8 cellular contexts compared by ENCODE assay signal in genomic region chr5:115816226-115817042, GRCh38. TPM values are rescaled to one million over a fixed set of nuclear protein-coding genes. Genes with fewer than 3 reads are reported as not detected.
DNase-seq lines count a peak whose midpoint lies in the region; ATAC-seq and FAIRE-seq lines count a peak whose summit lies in the region.

Gene CDO1 (minus strand): TSS chr5:115816659. CDS start chr5:115816397, 262 bp downstream.

- peaks cover 0 to 9% of the 10 kb centered on the region in 2 donors for H3K36me3 Mint-ChIP-seq in activated naive CD4-positive, alpha-beta T cell treated with anti-CD3 and anti-CD28 coated beads, Interleukin-2, amount 50 U/mL, for 72 hours
- peaks cover 0 to 2% (median 0%) of the 10 kb centered on the region in 3 donors for H3K36me3 Mint-ChIP-seq in naive thymus-derived CD8-positive, alpha-beta T cell

- WGBS in urinary bladder: under 1% methylated on average over 69 of the region's 69 CpGs

- H3K4me1 ChIP-seq in urinary bladder (ENCODE audit: insufficient read depth): no peaks in the 10 kb centered on the region

- H3K36me3 ChIP-seq in urinary bladder (ENCODE audit: insufficient read depth): no peaks in the 10 kb centered on the region

- DNase-seq in Daoy (ENCODE audit: low read depth) (peak; percentile 69), KBM-7 (peak; percentile 86), frontal cortex (ENCODE audit: low spot score in 2 of 2) (peak; percentile 55 to 58), ACHN (no peak)
- DNase-seq in activated naive CD4-positive, alpha-beta T cell treated with anti-CD3 and anti-CD28 coated beads, Interleukin-2, amount 50 U/mL, for 72 hours (ENCODE audit: low spot score in 2 of 2): peak in 1 of 2 donors; percentile 48
- DNase-seq in naive thymus-derived CD8-positive, alpha-beta T cell: peak in 3 of 10 donors; percentile 13 to 59 (median 14)

- peak within 1 kb of the TSS; percentile 45 for H3K4me3 ChIP-seq in urinary bladder (ENCODE audit: low read depth, low read length)

- in situ Hi-C loops in KBM-7 (cut with MboI; ENCODE audit: low pct_unique_long_range_greater_than_20kb, low sequenced_read_pairs) (no loop called here), ACHN (cut with HindIII; ENCODE audit: low pct_ligation_motif_present, low pct_unique_long_range_greater_than_20kb, low sequenced_read_pairs) (no loop called here)

- H3K27ac Mint-ChIP-seq in activated naive CD4-positive, alpha-beta T cell treated with anti-CD3 and anti-CD28 coated beads, Interleukin-2, amount 50 U/mL, for 72 hours: no peak within 1 kb of the TSS
- H3K27ac Mint-ChIP-seq in naive thymus-derived CD8-positive, alpha-beta T cell: no peak within 1 kb of the TSS

- H3K27me3 Mint-ChIP-seq in naive thymus-derived CD8-positive, alpha-beta T cell: peaks cover 52 to 100% (median 70%) of the 10 kb centered on the region in 5 donors

- FAIRE-seq in frontal cortex (lab: Jason Lieb, UNC): no peak

- POLR2A ChIA-PET in naive thymus-derived CD8-positive, alpha-beta T cell (lab: Charles Lee): no interaction called here

- peak within 1 kb of the TSS; percentile 63 to 78 (median 69) for H3K4me3 Mint-ChIP-seq in naive thymus-derived CD8-positive, alpha-beta T cell

- peak; percentile 28 to 68 for ATAC-seq in activated naive CD4-positive, alpha-beta T cell treated with anti-CD3 and anti-CD28 coated beads, Interleukin-2, amount 50 U/mL, for 72 hours
- ATAC-seq in naive thymus-derived CD8-positive, alpha-beta T cell: peak; percentile 66 to 68
- ATAC-seq in GM19452 (IDR thresholded peaks at IDR 0.05; ENCODE audit: unreplicated experiment): no peak

- H3K4me1 Mint-ChIP-seq in naive thymus-derived CD8-positive, alpha-beta T cell: peaks cover 8 to 19% (median 17%) of the 10 kb centered on the region in 4 donors

- no peaks in the 10 kb centered on the region for H3K9me3 Mint-ChIP-seq in activated naive CD4-positive, alpha-beta T cell treated with anti-CD3 and anti-CD28 coated beads, Interleukin-2, amount 50 U/mL, for 72 hours
- H3K9me3 Mint-ChIP-seq in naive thymus-derived CD8-positive, alpha-beta T cell: peaks cover 0 to under 1% (median 0%) of the 10 kb centered on the region in 9 donors

- peak within 1 kb of the TSS; percentile 69 for H3K27ac ChIP-seq in urinary bladder (ENCODE audit: low read depth)

RNA-seq across cellular contexts. Expression of gene CDO1, which starts in this region (rescaled TPM):
- total RNA-seq in Daoy (2014; rRNA removed; shearing (Covaris generic)): 10.7 and 15.9 TPM in 2 replicates
- 1 to 10 TPM in 1 of 2 donors, not detected in 1; 1.9 TPM for total RNA-seq in activated naive CD4-positive, alpha-beta T cell treated with anti-CD3 and anti-CD28 coated beads, Interleukin-2, amount 50 U/mL, for 72 hours
- total RNA-seq in frontal cortex: 53.8 TPM
- total RNA-seq in naive thymus-derived CD8-positive, alpha-beta T cell: not detected
- not detected for polyA plus RNA-seq in naive thymus-derived CD8-positive, alpha-beta T cell
- total RNA-seq in urinary bladder: 21.1 TPM
- polyA plus RNA-seq in urinary bladder: 18.2 TPM

Comparison
In these comparisons a context has a peak if more than half of its experiments do, and no peak if none do; other contexts are left out.
1. RNA of gene CDO1 (polyA plus RNA-seq): 18.2 TPM in urinary bladder (single experiment); not detected in naive thymus-derived CD8-positive, alpha-beta T cell; every median in the first group is over 10 times any median in the second.
2. Peak in ATAC-seq in naive thymus-derived CD8-positive, alpha-beta T cell; RNA of the gene not detected or under 1 TPM.